ENCODE assay signal across 8 cellular contexts in genomic region chr14:31208546-31209424, GRCh38. TPM values are rescaled to one million over a fixed set of nuclear protein-coding genes. Genes with fewer than 3 reads are reported as not detected.
DNase-seq lines count a peak whose midpoint lies in the region; ATAC-seq, FAIRE-seq and TF ChIP-seq lines count a peak whose summit lies in the region.

No MANE protein-coding gene starts in this region.

- H3K27ac Mint-ChIP-seq in activated naive CD8-positive, alpha-beta T cell treated with anti-CD3 and anti-CD28 coated beads, Interleukin-2, amount 50 U/mL, for 24 hours = peak overlapping the region; percentile 99

- ATAC-seq in activated naive CD8-positive, alpha-beta T cell treated with anti-CD3 and anti-CD28 coated beads, Interleukin-2, amount 50 U/mL, for 24 hours = no peak
- ATAC-seq in HepG2 (no peak; the same call in 2 of the 3 replicates), HG03095 (IDR thresholded peaks at IDR 0.05; ENCODE audit: unreplicated experiment) (no peak)

- TF ChIP-seq POLR2A in HepG2 (IDR thresholded peaks at IDR 0.05; ENCODE audit: insufficient read depth in 1 of 2, low read depth in 2 of 2, low read length in 2 of 2) = no peak; a peak in 1 of 4 replicates

- H3K4me3 Mint-ChIP-seq in activated naive CD8-positive, alpha-beta T cell treated with anti-CD3 and anti-CD28 coated beads, Interleukin-2, amount 50 U/mL, for 24 hours = peak overlapping the region; percentile 91

- peaks cover 43% of the 10 kb centered on the region for H3K4me1 Mint-ChIP-seq in activated naive CD8-positive, alpha-beta T cell treated with anti-CD3 and anti-CD28 coated beads, Interleukin-2, amount 50 U/mL, for 24 hours

- CTCF ChIA-PET in HepG2 (lab: Yijun Ruan, JAX; ENCODE audit: low intra/inter-chr PET ratio, low total read pairs) = interaction anchor here (0.8 to 2.8 kb wide), 6 partner anchors 53 to 147 kb away, joined by 3 to 15 read pairs (median 10); no protein-coding TSS in a partner anchor

- in situ Hi-C loops in HepG2 (cut with HindIII; ENCODE audit: extremely low pct_ligation_motif_present, low pct_unique_long_range_greater_than_20kb) = loop anchor here (5.0 kb wide), 2 partner anchors 54 to 149 kb away; no protein-coding TSS in a partner anchor

- no peaks in the 10 kb centered on the region for H3K9me3 ChIP-seq in HepG2 (ENCODE audit: low read length)
- no peaks in the 10 kb centered on the region for H3K9me3 ChIP-seq in stomach smooth muscle (ENCODE audit: control insufficient read depth in 2 of 2, low read length in 2 of 2)

- no peaks in the 10 kb centered on the region for H3K9me3 Mint-ChIP-seq in activated naive CD8-positive, alpha-beta T cell treated with anti-CD3 and anti-CD28 coated beads, Interleukin-2, amount 50 U/mL, for 24 hours

- peak overlapping the region; percentile 94 for H3K27ac ChIP-seq in HepG2 (ENCODE audit: extremely low read length, insufficient read depth, low read length)
- peak overlapping the region; percentile 96 for H3K27ac ChIP-seq in stomach smooth muscle (ENCODE audit: low read length)

- peak overlapping the region; percentile 93 for H3K4me2 ChIP-seq in HepG2 (ENCODE audit: low read depth, low read length)

- H3K36me3 ChIP-seq in HepG2 (replicated peaks in 1 of 2; ENCODE audit: control insufficient read depth in 1 of 2, insufficient read depth in 2 of 2, low read length in 2 of 2) (no peaks in the 10 kb centered on the region; a peak in 1 of 5 replicates), stomach smooth muscle (ENCODE audit: control insufficient read depth in 2 of 2, insufficient read depth in 2 of 2, low read length in 2 of 2) (no peaks in the 10 kb centered on the region)

- H3K36me3 Mint-ChIP-seq in activated naive CD8-positive, alpha-beta T cell treated with anti-CD3 and anti-CD28 coated beads, Interleukin-2, amount 50 U/mL, for 24 hours (ENCODE audit: low read depth) = peaks cover 20% of the 10 kb centered on the region

- H3K27me3 ChIP-seq in HepG2 (ENCODE audit: control insufficient read depth in 1 of 2, insufficient read depth in 2 of 2, low read length in 2 of 2) (no peaks in the 10 kb centered on the region; a peak in 1 of 5 replicates), stomach smooth muscle (ENCODE audit: control insufficient read depth in 1 of 2, insufficient read depth in 2 of 2, low read length in 2 of 2) (no peaks in the 10 kb centered on the region)

- peaks cover 37% of the 10 kb centered on the region for H3K79me2 ChIP-seq in HepG2 (ENCODE audit: insufficient read depth, low read length)

- H3K9ac ChIP-seq in HepG2 (ENCODE audit: insufficient read depth, low read depth, low read length) = peak overlapping the region; percentile 100
- H3K9ac ChIP-seq in stomach smooth muscle (ENCODE audit: low read length in 2 of 2) = peak overlapping the region; percentile 97 to 98

- H3K4me1 ChIP-seq in HepG2 (ENCODE audit: insufficient read depth, low read length) (peaks cover 30% of the 10 kb centered on the region), stomach smooth muscle (ENCODE audit: control insufficient read depth, insufficient read depth, low read length) (peaks cover 11% of the 10 kb centered on the region)

- no TSS peak for BruUV-seq in HepG2 (replicated peaks; lab: Mats Ljungman, UMichigan)

- peaks cover 18% of the 10 kb centered on the region for H4K20me1 ChIP-seq in HepG2 (ENCODE audit: insufficient read depth, low read length)

- TF ChIP-seq CTCF in AG09309 (IDR thresholded peaks at IDR 0.05; ENCODE audit: control insufficient read depth, insufficient read depth, low read depth, low read length, missing control alignments) = no peak
- TF ChIP-seq CTCF in HepG2 (CRISPR knock-in tag; IDR thresholded peaks at IDR 0.05) = no peak

- peaks cover 5% of the 10 kb centered on the region for H3K27me3 Mint-ChIP-seq in activated naive CD8-positive, alpha-beta T cell treated with anti-CD3 and anti-CD28 coated beads, Interleukin-2, amount 50 U/mL, for 24 hours

- peak overlapping the region; percentile 56 for H2AFZ ChIP-seq in HepG2 (ENCODE audit: low read length)

- peak overlapping the region; percentile 60 for H3K4me3 ChIP-seq in AG09309 (ENCODE audit: control insufficient read depth, low read depth, low read length)
- H3K4me3 ChIP-seq in Jurkat, Clone E6-1 (ENCODE audit: low read length) = peak overlapping the region; percentile 76
- H3K4me3 ChIP-seq in HepG2 (replicated peaks in 1 of 3; ENCODE audit: insufficient read depth in 1 of 3, low read depth in 2 of 3, low read length in 3 of 3) = peak overlapping the region; percentile 49 to 96 (median 69)
- peak overlapping the region; percentile 65 to 87 for H3K4me3 ChIP-seq in stomach smooth muscle (ENCODE audit: low read length in 2 of 2)

- DNase-seq in AG09309 (ENCODE audit: low read depth) (no peak), HepG2 (ENCODE audit: low spot score) (no peak), OCI-M2 (lab: John Stamatoyannopoulos, UW; ENCODE audit: unreplicated experiment) (no peak)
- no peak for DNase-seq in Jurkat, Clone E6-1 (ENCODE audit: low read depth, low spot score)
- peak; percentile 46 for DNase-seq in activated naive CD8-positive, alpha-beta T cell treated with anti-CD3 and anti-CD28 coated beads, Interleukin-2, amount 50 U/mL, for 24 hours
- no peak for DNase-seq in central memory CD4-positive, alpha-beta T cell

- TF ChIP-seq EP300 in HepG2 (IDR thresholded peaks at IDR 0.05; ENCODE audit: low read depth in 2 of 2, low read length in 2 of 2) = no peak
- no peak for TF ChIP-seq EP300 in HepG2 (CRISPR knock-in tag; IDR thresholded peaks at IDR 0.05; ENCODE audit: borderline replicate concordance)

- intact Hi-C loops in HepG2 (cut with micrococcal nuclease; ENCODE audit: unreplicated experiment) = loop anchor here (1.0 to 10.0 kb wide), 8 partner anchors 21 to 996 kb away; partner anchors contain the start of genes AP4S1, DTD2, HEATR5A and RNU6-7

- no peak for FAIRE-seq in HepG2 (lab: Jason Lieb, UNC)

- 61% methylated on average over 16 of the region's 16 CpGs for WGBS in HepG2 (ENCODE audit: low lambda C conversion rate)

- POLR2A ChIA-PET in HepG2 (lab: Yijun Ruan, JAX) = interaction anchor here (0.8 to 5.9 kb wide), 33 partner anchors 9 to 248 kb away, joined by 3 to 323 read pairs (median 15); partner anchors contain the start of genes AP4S1, DTD2, HEATR5A and STRN3

- TF ChIP-seq RAD21 in HepG2 (CRISPR knock-in tag; IDR thresholded peaks at IDR 0.05) = no peak

TF ChIP-seq in HepG2, 621 proteins besides CTCF, POLR2A, EP300 and RAD21 (continues in another document):
- no peak for TF ChIP-seq ZNF382 (CRISPR knock-in tag; IDR thresholded peaks at IDR 0.05; ENCODE audit: borderline replicate concordance)
- no peak for TF ChIP-seq SMAD1 (CRISPR knock-in tag; IDR thresholded peaks at IDR 0.05; ENCODE audit: borderline replicate concordance, low read depth)
- no peak for TF ChIP-seq ZMYM4 (CRISPR knock-in tag; IDR thresholded peaks at IDR 0.05)
- TF ChIP-seq ZNF883 (CRISPR knock-in tag; IDR thresholded peaks at IDR 0.05; ENCODE audit: not compliant biosample characterization) = no peak
- peak; percentile 86 for TF ChIP-seq ADNP (CRISPR knock-in tag; IDR thresholded peaks at IDR 0.05)
- peak; percentile 39; the same call in 1 of the 2 replicates for TF ChIP-seq ELF3 (CRISPR knock-in tag; IDR thresholded peaks at IDR 0.05)
- TF ChIP-seq ZNF441 (CRISPR knock-in tag; IDR thresholded peaks at IDR 0.05; ENCODE audit: borderline replicate concordance) = no peak
- no peak for TF ChIP-seq U2AF2 (IDR thresholded peaks at IDR 0.05; ENCODE audit: low read depth, low read length)
- peak; percentile 22; the same call in 1 of the 2 replicates for TF ChIP-seq NFE2L2 (IDR thresholded peaks at IDR 0.05; ENCODE audit: low read length)
- no peak for TF ChIP-seq ZFP90 (CRISPR knock-in tag; IDR thresholded peaks at IDR 0.05; ENCODE audit: borderline replicate concordance)
- TF ChIP-seq MZF1 (CRISPR knock-in tag; IDR thresholded peaks at IDR 0.05; ENCODE audit: borderline replicate concordance) = no peak
- peak; percentile 15; the same call in 1 of the 2 replicates for TF ChIP-seq ZNF557 (CRISPR knock-in tag; IDR thresholded peaks at IDR 0.05)
- peak; percentile 69; the same call in 1 of the 2 replicates for TF ChIP-seq ATF5 (CRISPR knock-in tag; IDR thresholded peaks at IDR 0.05; ENCODE audit: low read depth)
- 0 out of 2 replicates have a peak, but pooled peaks have one; percentile 13 for TF ChIP-seq KDM1A (CRISPR knock-in tag; IDR thresholded peaks at IDR 0.05)
- no peak for TF ChIP-seq JUN (CRISPR knock-in tag; IDR thresholded peaks at IDR 0.05)

RNA-seq across cellular contexts. Expression of gene HECTD1, which starts 1.2 kb away (rescaled TPM):
- 56.5 TPM for polyA plus RNA-seq in Jurkat, Clone E6-1 (2012; ENCODE audit: insufficient read depth, insufficient read length)
- 560 and 761 TPM in 2 replicates for total RNA-seq in HepG2 (2016; rRNA removed; fragmentation: Illumina TruSeq; extraction: Trizol)
- total RNA-seq in HepG2 (2016; cell fraction: cytosol; rRNA removed; fragmentation: Illumina TruSeq; extraction: Trizol; ENCODE audit: low read depth) = 152 and 185 TPM in 2 replicates
- total RNA-seq in HepG2 (2016; cell fraction: insoluble cytoplasmic fraction; rRNA removed; fragmentation: Illumina TruSeq; extraction: Trizol) = 547 and 739 TPM in 2 replicates
- total RNA-seq in HepG2 (2016; cell fraction: membrane; rRNA removed; fragmentation: Illumina TruSeq; extraction: Trizol) = 193 and 217 TPM in 2 replicates
- 529 and 592 TPM in 2 replicates for total RNA-seq in HepG2 (2016; cell fraction: nucleus; rRNA removed; fragmentation: Illumina TruSeq; extraction: Trizol)
- polyA plus RNA-seq in HepG2 (2011; rRNA removed) = 251 and 312 TPM in 2 replicates
- polyA plus RNA-seq in HepG2 (2011; cell fraction: cytosol; rRNA removed) = 136 and 176 TPM in 2 replicates
- 261 and 311 TPM in 2 replicates for polyA plus RNA-seq in HepG2 (2011; cell fraction: nucleus; rRNA removed)
- 201 and 210 TPM in 2 replicates for polyA plus RNA-seq in HepG2 (2012)
- polyA plus RNA-seq in HepG2 (2016; cell fraction: cytosol; fragmentation: Illumina TruSeq; extraction: Trizol; ENCODE audit: low read depth) = 18.3 and 18.5 TPM in 2 replicates
- 345 and 361 TPM in 2 replicates for polyA plus RNA-seq in HepG2 (2016; cell fraction: insoluble cytoplasmic fraction; fragmentation: Illumina TruSeq; extraction: Trizol; ENCODE audit: low read depth)
- polyA plus RNA-seq in HepG2 (2016; cell fraction: membrane; fragmentation: Illumina TruSeq; extraction: Trizol; ENCODE audit: low read depth) = 42.8 and 42.9 TPM in 2 replicates
- polyA plus RNA-seq in HepG2 (2016; cell fraction: nucleus; fragmentation: Illumina TruSeq; extraction: Trizol; ENCODE audit: insufficient read depth, low read depth) = 433 and 489 TPM in 2 replicates
- polyA minus RNA-seq in HepG2 (2011; rRNA and poly(A)+ RNA removed; ENCODE audit: low replicate concordance) = 372 and 1,089 TPM in 2 replicates
- polyA minus RNA-seq in HepG2 (2011; cell fraction: cytosol; rRNA and poly(A)+ RNA removed) = 426 and 459 TPM in 2 replicates
- polyA minus RNA-seq in HepG2 (2011; cell fraction: nucleus; rRNA and poly(A)+ RNA removed) = 772 and 919 TPM in 2 replicates
